ENCODE assay signal across 13 cellular contexts in genomic region chr10:122139226-122139625, GRCh38.
DNase-seq lines count a peak whose midpoint lies in the region; ATAC-seq and TF ChIP-seq lines count a peak whose summit lies in the region.
"Had no signal": no experiment of that assay in that cellular context is flagged by ENCODE, and none has a peak within 500 bp of the region (broad histone marks: within the 10 kb centered on the region; RNA-seq: fewer than 3 reads in every experiment).

No MANE protein-coding gene starts in this region.

- H3K36me3 Mint-ChIP-seq in neural progenitor cell, result peaks cover 19% of the 10 kb centered on the region

- intact Hi-C loops in cardiac septum (cut with DNase I), result loop anchor here (1.0 kb wide), 2 partner anchors 11 to 26 kb away; no protein-coding TSS in a partner anchor
- intact Hi-C loops in transverse colon (cut with DNase I; ENCODE audit: low total_unique reads), result no loop called here

- H3K27me3 ChIP-seq in neural progenitor cell (no peaks in the 10 kb centered on the region), transverse colon (no peaks in the 10 kb centered on the region)
- H3K27me3 ChIP-seq: BLaER1 treated with 17β-estradiol and CSF1 and Interleukin-3, amounts not matched to agents 10 nM and 100 nM had no signal

- in situ Hi-C loops in transverse colon (cut with MboI; ENCODE audit: low pct_ligation_motif_present in 1 of 4, low pct_unique_long_range_greater_than_20kb in 1 of 4, low sequenced_read_pairs in 3 of 4), result no loop called here

- no peaks in the 10 kb centered on the region for H3K9me3 Mint-ChIP-seq in neural progenitor cell

- H3K4me1 Mint-ChIP-seq in neural progenitor cell, result peaks cover 34% of the 10 kb centered on the region

- H3K27ac ChIP-seq in neural progenitor cell, result no peak overlapping the region
- H3K27ac ChIP-seq in transverse colon, result peak overlapping the region; percentile 19 to 74 (median 67)

- no peak for TF ChIP-seq POLR2A in transverse colon (IDR thresholded peaks at IDR 0.05)

- no peak overlapping the region for H3K4me3 Mint-ChIP-seq in neural progenitor cell

- peaks cover 6% of the 10 kb centered on the region for H3K4me1 ChIP-seq in neural progenitor cell
- peaks cover 10 to 35% (median 23%) of the 10 kb centered on the region in 4 donors for H3K4me1 ChIP-seq in transverse colon

- no peaks in the 10 kb centered on the region for H3F3A ChIP-seq in neural progenitor cell (ENCODE audit: low read depth)

- H3K9me3 ChIP-seq in neural progenitor cell (ENCODE audit: low read depth) (no peaks in the 10 kb centered on the region), transverse colon (no peaks in the 10 kb centered on the region)
- H3K9me3 ChIP-seq: BLaER1 treated with 17β-estradiol and CSF1 and Interleukin-3, amounts not matched to agents 10 nM and 100 nM had no signal

- no peaks in the 10 kb centered on the region for H3K79me2 ChIP-seq in neural progenitor cell (ENCODE audit: low read depth)

- peaks cover 8% of the 10 kb centered on the region for H3K27me3 Mint-ChIP-seq in neural progenitor cell (ENCODE audit: insufficient read depth, low read depth)

- TF ChIP-seq CTCF in neural progenitor cell (IDR thresholded peaks at IDR 0.05), result no peak
- TF ChIP-seq CTCF in transverse colon (IDR thresholded peaks at IDR 0.05), result no peak

- peak; percentile 12; the same call in 2 of the 3 replicates for ATAC-seq in SK-N-SH treated with all-trans-retinoic acid at 6 μM for 48 hours
- ATAC-seq in HG02678 (IDR thresholded peaks at IDR 0.05; ENCODE audit: unreplicated experiment), result no peak

- no peak overlapping the region for H3K9ac ChIP-seq in neural progenitor cell

- TF ChIP-seq EP300 in transverse colon (IDR thresholded peaks at IDR 0.05; ENCODE audit: low read depth), result no peak

- WGBS in transverse colon (ENCODE audit: low coverage in 1 of 2), 2 donors, result 61% methylated on average over 11 of the region's 11 CpGs; no CpG with 5 or more reads in 1 of the 2 donors

- H4K20me1 ChIP-seq in neural progenitor cell (ENCODE audit: low read depth), result no peaks in the 10 kb centered on the region
- H4K20me1 ChIP-seq: BLaER1 treated with 17β-estradiol and CSF1 and Interleukin-3, amounts not matched to agents 10 nM and 100 nM had no signal

- H3K4me2 ChIP-seq in neural progenitor cell, result no peak overlapping the region

- DNase-seq in cardiac septum (ENCODE audit: low spot score) (peak; percentile 89), neural progenitor cell (ENCODE audit: low spot score) (no peak), transverse colon (no peak), hippocampal formation (lab: John Stamatoyannopoulos, UW) (no peak), activated gamma-delta T cell (lab: John Stamatoyannopoulos, UW) (no peak), amygdala (lab: John Stamatoyannopoulos, UW) (no peak)
- DNase-seq: activated effector memory CD4-positive, alpha-beta T cell treated with anti-CD3 and anti-CD28 coated beads, Interleukin-2, amount 50 U/mL, for 16 hours; dermis blood vessel endothelial cell; NCI-H1694; stimulated activated CD4-positive, alpha-beta T cell treated with anti-CD3 and anti-CD28 coated beads, Interleukin-4, amount 100 ng/mL, for 1 hour had no signal

- H3K36me3 ChIP-seq in neural progenitor cell, result no peaks in the 10 kb centered on the region
- H3K36me3 ChIP-seq in transverse colon, result no peaks in the 10 kb centered on the region
- H3K36me3 ChIP-seq: BLaER1 treated with 17β-estradiol and CSF1 and Interleukin-3, amounts not matched to agents 10 nM and 100 nM had no signal

- H3K4me3 ChIP-seq in neural progenitor cell, result no peak overlapping the region
- H3K4me3 ChIP-seq in transverse colon, result no peak overlapping the region
- H3K4me3 ChIP-seq: BLaER1 treated with 17β-estradiol and CSF1 and Interleukin-3, amounts not matched to agents 10 nM and 100 nM had no signal

- H2AFZ ChIP-seq in neural progenitor cell (replicated peaks), result no peak overlapping the region

- H3K27ac Mint-ChIP-seq in neural progenitor cell, result peak overlapping the region; percentile 5

TF ChIP-seq in SK-N-SH treated with all-trans-retinoic acid at 6 μM for 48 hours, 23 proteins besides CTCF, POLR2A, EP300 and RAD21:
- TF ChIP-seq RARB (CRISPR knock-in tag; IDR thresholded peaks at IDR 0.05) (no peak), TOX (CRISPR knock-in tag; IDR thresholded peaks at IDR 0.05; ENCODE audit: borderline replicate concordance) (no peak), ISL1 (CRISPR knock-in tag; IDR thresholded peaks at IDR 0.05) (no peak), PPARA (CRISPR knock-in tag; IDR thresholded peaks at IDR 0.05; ENCODE audit: borderline replicate concordance) (no peak), GLIS3 (CRISPR knock-in tag; IDR thresholded peaks at IDR 0.05) (no peak), PATZ1 (CRISPR knock-in tag; IDR thresholded peaks at IDR 0.05; ENCODE audit: borderline replicate concordance) (no peak), ESRRG (CRISPR knock-in tag; IDR thresholded peaks at IDR 0.05) (no peak), BACH2 (CRISPR knock-in tag; IDR thresholded peaks at IDR 0.05; ENCODE audit: borderline replicate concordance) (no peak), CREB5 (CRISPR knock-in tag; IDR thresholded peaks at IDR 0.05; ENCODE audit: low read depth) (no peak)
- TF ChIP-seq, protein P1, sequence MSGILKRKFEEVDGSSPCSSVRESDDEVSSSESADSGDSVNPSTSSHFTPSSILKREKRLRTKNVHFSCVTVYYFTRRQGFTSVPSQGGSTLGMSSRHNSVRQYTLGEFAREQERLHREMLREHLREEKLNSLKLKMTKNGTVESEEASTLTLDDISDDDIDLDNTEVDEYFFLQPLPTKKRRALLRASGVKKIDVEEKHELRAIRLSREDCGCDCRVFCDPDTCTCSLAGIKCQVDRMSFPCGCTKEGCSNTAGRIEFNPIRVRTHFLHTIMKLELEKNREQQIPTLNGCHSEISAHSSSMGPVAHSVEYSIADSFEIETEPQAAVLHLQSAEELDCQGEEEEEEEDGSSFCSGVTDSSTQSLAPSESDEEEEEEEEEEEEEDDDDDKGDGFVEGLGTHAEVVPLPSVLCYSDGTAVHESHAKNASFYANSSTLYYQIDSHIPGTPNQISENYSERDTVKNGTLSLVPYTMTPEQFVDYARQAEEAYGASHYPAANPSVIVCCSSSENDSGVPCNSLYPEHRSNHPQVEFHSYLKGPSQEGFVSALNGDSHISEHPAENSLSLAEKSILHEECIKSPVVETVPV (CRISPR knock-in tag; IDR thresholded peaks at IDR 0.05), result no peak
